In the genomic region with DNA sequence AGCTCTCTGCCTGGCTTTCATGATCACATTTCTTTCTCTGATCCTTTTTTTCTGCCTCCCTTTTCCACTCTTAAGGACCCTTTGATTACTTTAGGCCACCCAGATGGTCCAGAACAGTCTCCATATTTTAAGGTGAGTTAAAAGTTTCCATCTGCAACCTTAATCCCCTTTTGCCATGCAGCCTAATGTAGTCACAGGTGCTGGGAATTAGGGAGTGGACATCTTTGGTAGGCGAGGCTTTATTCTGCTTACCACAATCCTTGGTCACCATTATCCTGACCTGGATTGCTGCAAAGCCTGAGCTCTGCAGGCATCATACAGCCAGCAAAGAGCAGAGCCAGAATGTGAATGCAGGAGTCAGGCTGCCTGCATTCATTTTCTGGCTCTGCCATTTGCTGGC, we compare ENCODE assay signal across 8 cellular contexts.
"Had no signal": no experiment of that assay in that cellular context is flagged by ENCODE, and none has a peak within 500 bp of the region (broad histone marks: within the 10 kb centered on the region; RNA-seq: fewer than 3 reads in every experiment).

No MANE protein-coding gene starts in this region.

- H3K36me3 ChIP-seq: HAP-1 had no signal

- H3K9me3 ChIP-seq: HAP-1 had no signal

- H3K4me1 Mint-ChIP-seq: GM23338, H9 had no signal

- H3K27ac Mint-ChIP-seq: GM23338, H9, HFFc6 had no signal

- H3K27ac ChIP-seq: GM23248 had no signal

- DNase-seq: GM23248, GOT3, H7, H9, HCEC 1CT, HFFc6 had no signal

- H3K4me3 Mint-ChIP-seq: GM23338, H9, HFFc6 had no signal

- H3K4me3 ChIP-seq: GM23248, GM23338, HAP-1 had no signal

- H3K4me1 ChIP-seq: HAP-1 had no signal
